ENCODE assay signal across 8 cellular contexts in genomic region chr3:32569540-32570425, GRCh38.
A peak's percentile ranks its signal among the peaks of the same experiment; 100 is the strongest.
DNase-seq lines count a peak whose midpoint lies in the region; ATAC-seq and TF ChIP-seq lines count a peak whose summit lies in the region.

No MANE protein-coding gene starts in this region.

- DNase-seq in GM06990 (ENCODE audit: extremely low read depth, insufficient read length) (peak; percentile 74), HuH-7 (ENCODE audit: low spot score) (peak; percentile 85), caudate nucleus (lab: John Stamatoyannopoulos, UW) (peak in 52 of 61 donors; percentile 19 to 81 (median 59)), islet precursor cell (peak; percentile 92), amniotic stem cell (lab: John Stamatoyannopoulos, UW) (no peak)
- DNase-seq in T-helper 2 cell treated with Interferon-gamma antibody and Interleukin-4, amounts not matched to agents 5 μg/mL and 100 μg/mL, for 36 hours (ENCODE audit: low spot score), result peak; percentile 45
- peak; percentile 9 to 46 for DNase-seq in stimulated activated CD4-positive, alpha-beta T cell treated with anti-CD3 and anti-CD28 coated beads, Interleukin-12 subunit alpha, Interleukin-12 subunit beta, amount 100 ng/mL, for 24 hours (ENCODE audit: low read depth in 2 of 2)

- peak overlapping the region; percentile 94 for H3K27ac ChIP-seq in caudate nucleus (ENCODE audit: low read depth, low read length)

- peak overlapping the region; percentile 94 for H3K4me3 ChIP-seq in GM06990 (replicated peaks; ENCODE audit: low read depth, low read length)

- H3K36me3 Mint-ChIP-seq in T-helper 2 cell treated with Interferon-gamma antibody and Interleukin-4, amounts not matched to agents 5 μg/mL and 100 μg/mL, for 36 hours (ENCODE audit: low read depth), result peaks cover 8% of the 10 kb centered on the region

- ATAC-seq in GM21717 (IDR thresholded peaks at IDR 0.05; ENCODE audit: unreplicated experiment), result peak; percentile 60

- no peaks in the 10 kb centered on the region for H3K36me3 ChIP-seq in GM06990 (ENCODE audit: control insufficient read depth, insufficient read depth, low read length)

- peak overlapping the region; percentile 82 for H3K4me3 Mint-ChIP-seq in T-helper 2 cell treated with Interferon-gamma antibody and Interleukin-4, amounts not matched to agents 5 μg/mL and 100 μg/mL, for 36 hours

- peak overlapping the region; percentile 70 for H3K27ac Mint-ChIP-seq in T-helper 2 cell treated with Interferon-gamma antibody and Interleukin-4, amounts not matched to agents 5 μg/mL and 100 μg/mL, for 36 hours

- no peak for TF ChIP-seq CTCF in GM06990 (IDR thresholded peaks at IDR 0.05; ENCODE audit: insufficient read depth, low read length, poor library complexity, severe bottlenecking)

- H3K27me3 ChIP-seq in GM06990 (replicated peaks; ENCODE audit: control insufficient read depth, insufficient read depth, low read length), result no peaks in the 10 kb centered on the region

- H3K4me1 Mint-ChIP-seq in T-helper 2 cell treated with Interferon-gamma antibody and Interleukin-4, amounts not matched to agents 5 μg/mL and 100 μg/mL, for 36 hours (ENCODE audit: low read depth), result peaks cover 26% of the 10 kb centered on the region

- H3K27me3 Mint-ChIP-seq in T-helper 2 cell treated with Interferon-gamma antibody and Interleukin-4, amounts not matched to agents 5 μg/mL and 100 μg/mL, for 36 hours (ENCODE audit: low read depth), result no peaks in the 10 kb centered on the region

- H3K9me3 Mint-ChIP-seq in T-helper 2 cell treated with Interferon-gamma antibody and Interleukin-4, amounts not matched to agents 5 μg/mL and 100 μg/mL, for 36 hours, result no peaks in the 10 kb centered on the region
